Comparison of ENCODE assay signal across 24 cellular contexts in genomic region chr15:74838746-74839525, GRCh38. TPM values are rescaled to one million over a fixed set of nuclear protein-coding genes. Genes with fewer than 3 reads are reported as not detected.
"Had no signal": no experiment of that assay in that cellular context is flagged by ENCODE, and none has a peak within 500 bp of the region (broad histone marks: within the 10 kb centered on the region; RNA-seq: fewer than 3 reads in every experiment).

No MANE protein-coding gene starts in this region.

- ATAC-seq: heart right ventricle; left lobe of liver; naive thymus-derived CD4-positive, alpha-beta T cell had no signal

- DNase-seq: dermis blood vessel endothelial cell; endodermal cell; heart right ventricle; islet precursor cell; mammary epithelial cell; naive thymus-derived CD4-positive, alpha-beta T cell; nephron progenitor cell; posterior cingulate gyrus; small intestine; stimulated activated CD4-positive, alpha-beta T cell treated with anti-CD3 and anti-CD28 coated beads, Interleukin-12 subunit alpha, Interleukin-12 subunit beta, amount 100 ng/mL, for 4 hours; stimulated activated naive CD4-positive, alpha-beta T cell; stomach; substantia nigra; transverse colon had no signal

- H3K4me3 ChIP-seq: heart right ventricle, right atrium auricular region, stomach, thoracic aorta, transverse colon had no signal

- H3K27me3 Mint-ChIP-seq: naive thymus-derived CD4-positive, alpha-beta T cell had no signal

- H3K27ac Mint-ChIP-seq: endodermal cell, nephron progenitor cell had no signal

- H3K27me3 ChIP-seq: heart right ventricle, neutrophil, right atrium auricular region, stomach, transverse colon had no signal

- H3K9me3 Mint-ChIP-seq: endodermal cell; naive thymus-derived CD4-positive, alpha-beta T cell; nephron progenitor cell had no signal

- H3K9me3 ChIP-seq: heart right ventricle, neutrophil, right atrium auricular region, stomach, thoracic aorta, transverse colon had no signal

- H3K4me3 Mint-ChIP-seq: endodermal cell; naive thymus-derived CD4-positive, alpha-beta T cell; nephron progenitor cell had no signal

- H3K27ac ChIP-seq: heart right ventricle, neutrophil, right atrium auricular region, stomach, thoracic aorta, transverse colon had no signal

- H3K36me3 ChIP-seq: thoracic aorta, transverse colon had no signal

RNA-seq across cellular contexts. Expression of gene CPLX3, which starts 12.5 kb away (rescaled TPM):
- total RNA-seq: dermis blood vessel endothelial cell, endodermal cell, left lobe of liver, mammary epithelial cell, mesenteric fat pad, mononuclear cell, osteocyte, pulmonary artery endothelial cell, thoracic aorta, transverse colon, ureter had no signal
- polyA plus RNA-seq: mammary epithelial cell; naive thymus-derived CD4-positive, alpha-beta T cell had no signal

RNA-seq across cellular contexts. Expression of gene LMAN1L, which starts 26.3 kb away (rescaled TPM):
- total RNA-seq: dermis blood vessel endothelial cell, endodermal cell, frontal cortex, left lobe of liver, mesenteric fat pad, osteocyte, pulmonary artery endothelial cell, thoracic aorta, ureter had no signal
- polyA plus RNA-seq: mammary epithelial cell; naive thymus-derived CD4-positive, alpha-beta T cell; stomach had no signal
